In genomic region chr5:176525677-176526076, GRCh38 we compare ENCODE assay signal across 2 cellular contexts.
TF ChIP-seq lines count a peak whose summit lies in the region.

No MANE protein-coding gene starts in this region.

TF ChIP-seq in HepG2, 621 proteins besides CTCF, POLR2A, EP300 and RAD21:
- TF ChIP-seq E2F5 (CRISPR knock-in tag; conservative IDR thresholded peaks at IDR 0.05) (no peak), POGZ (CRISPR knock-in tag; IDR thresholded peaks at IDR 0.05) (no peak), ZNF563 (CRISPR knock-in tag; IDR thresholded peaks at IDR 0.05) (no peak), PAF1 (CRISPR knock-in tag; IDR thresholded peaks at IDR 0.05) (0 out of 2 replicates have a peak, but pooled peaks have one; percentile 4), AHR (CRISPR knock-in tag; IDR thresholded peaks at IDR 0.05) (no peak), ZNF781 (CRISPR knock-in tag; IDR thresholded peaks at IDR 0.05; ENCODE audit: borderline replicate concordance, not compliant biosample characterization) (no peak)

TF ChIP-seq in WTC11, 78 proteins besides CTCF, POLR2A, EP300 and RAD21:
- TF ChIP-seq ZNF423 (CRISPR knock-in tag; IDR thresholded peaks at IDR 0.05), result no peak
- TF ChIP-seq FOXP4 (CRISPR knock-in tag; IDR thresholded peaks at IDR 0.05), result no peak
- no peak for TF ChIP-seq NR1H2 (CRISPR knock-in tag; IDR thresholded peaks at IDR 0.05)
- TF ChIP-seq ZNF121 (CRISPR knock-in tag; IDR thresholded peaks at IDR 0.05), result 0 out of 2 replicates have a peak, but pooled peaks have one; percentile 32
- no peak for TF ChIP-seq CBFB (CRISPR knock-in tag; IDR thresholded peaks at IDR 0.05; ENCODE audit: low read depth)
- no peak for TF ChIP-seq AR (CRISPR knock-in tag; IDR thresholded peaks at IDR 0.05)
